Comparison of ENCODE assay signal across 10 cellular contexts in the genomic region with DNA sequence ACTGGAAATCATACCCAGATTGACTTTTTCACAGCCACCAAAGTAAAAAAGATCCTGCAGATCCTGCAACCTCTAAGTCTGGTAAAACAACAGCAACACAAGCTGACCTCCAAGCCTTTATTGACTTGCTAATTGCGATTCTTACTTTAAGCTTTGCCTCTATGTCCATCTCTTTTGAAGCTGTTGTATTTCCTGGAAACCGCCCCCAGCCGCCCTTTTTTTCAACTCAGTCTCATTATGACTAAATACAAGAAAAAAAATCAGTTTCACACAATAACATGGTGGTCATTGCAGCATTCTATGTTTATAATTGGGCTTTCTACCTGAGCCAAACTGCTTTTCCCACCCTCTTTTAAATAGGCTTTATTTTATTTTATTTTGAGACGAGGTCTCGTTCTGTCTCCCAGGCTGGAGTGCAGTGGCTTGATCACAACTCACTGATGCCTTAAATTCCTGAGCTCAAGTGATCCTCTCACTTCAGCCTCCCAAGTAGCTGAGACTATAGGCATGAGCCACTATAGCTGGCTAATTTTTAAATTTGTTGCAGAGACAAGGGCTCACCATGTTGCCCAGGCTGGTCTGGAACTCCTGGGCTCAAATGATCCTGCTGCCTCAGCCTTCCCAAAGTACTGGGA.
DNase-seq lines count a peak whose midpoint lies in the region; ATAC-seq and TF ChIP-seq lines count a peak whose summit lies in the region.
"Had no signal": no experiment of that assay in that cellular context is flagged by ENCODE, and none has a peak within 500 bp of the region (broad histone marks: within the 10 kb centered on the region; RNA-seq: fewer than 3 reads in every experiment).

No MANE protein-coding gene starts in this region.

- no peak overlapping the region for H3K4me3 Mint-ChIP-seq in activated CD4-positive, alpha-beta memory T cell treated with anti-CD3 and anti-CD28 coated beads for 36 hours

- peaks cover 9% of the 10 kb centered on the region for H3K27me3 Mint-ChIP-seq in activated CD4-positive, alpha-beta memory T cell treated with anti-CD3 and anti-CD28 coated beads for 36 hours

- POLR2A ChIA-PET in activated CD4-positive, alpha-beta memory T cell treated with anti-CD3 and anti-CD28 coated beads for 36 hours (lab: Charles Lee) = no interaction called here

- H3K4me1 ChIP-seq in adrenal gland (replicated peaks in 1 of 2) = peaks cover 0 to 6% of the 10 kb centered on the region in 2 donors

- TF ChIP-seq CTCF in GM10266 (IDR thresholded peaks at IDR 0.05; ENCODE audit: control insufficient read depth, insufficient read depth, low read depth, missing control alignments) = no peak
- no peak for TF ChIP-seq CTCF in adrenal gland (IDR thresholded peaks at IDR 0.05)

- H3K27ac ChIP-seq in adrenal gland = no peak overlapping the region

- no peak for TF ChIP-seq POLR2A in adrenal gland (IDR thresholded peaks at IDR 0.05)

- ATAC-seq in GM19438 (IDR thresholded peaks at IDR 0.05; ENCODE audit: low read depth, unreplicated experiment) (peak; percentile 82), HG02870 (IDR thresholded peaks at IDR 0.05; ENCODE audit: unreplicated experiment) (peak; percentile 90), GM19467 (IDR thresholded peaks at IDR 0.05; ENCODE audit: unreplicated experiment) (no peak)

- H3K4me1 Mint-ChIP-seq in activated CD4-positive, alpha-beta memory T cell treated with anti-CD3 and anti-CD28 coated beads for 36 hours (ENCODE audit: low read depth) = peaks cover 4% of the 10 kb centered on the region

- no peaks in the 10 kb centered on the region for H3K27me3 ChIP-seq in adrenal gland

- DNase-seq in GM10266 (ENCODE audit: extremely low spot score) (peak; percentile 17), HT-29 (ENCODE audit: low spot score) (no peak), DMS153 treated with DMSO at 0.1 percent for 48 hours (lab: John Stamatoyannopoulos, UW; ENCODE audit: unreplicated experiment) (no peak), adrenal gland (no peak)
- peak; percentile 40 for DNase-seq in activated CD4-positive, alpha-beta memory T cell treated with anti-CD3 and anti-CD28 coated beads for 36 hours
- DNase-seq: activated CD4-positive, alpha-beta T cell treated with anti-CD3 and anti-CD28 coated beads, Interleukin-2, amount 50 U/mL, for 4 hours; NCI-H1105 had no signal

- no peak overlapping the region for H3K4me3 ChIP-seq in adrenal gland

- H3K36me3 Mint-ChIP-seq in activated CD4-positive, alpha-beta memory T cell treated with anti-CD3 and anti-CD28 coated beads for 36 hours = no peaks in the 10 kb centered on the region

- no peaks in the 10 kb centered on the region for H3K36me3 ChIP-seq in adrenal gland (replicated peaks in 1 of 2)

- no peaks in the 10 kb centered on the region for H3K9me3 ChIP-seq in adrenal gland (replicated peaks in 1 of 3)

- WGBS in adrenal gland, 4 donors = 70 to 92% (median 80%) methylated on average over 5 of the region's 5 CpGs

- CTCF ChIA-PET in activated CD4-positive, alpha-beta memory T cell treated with anti-CD3 and anti-CD28 coated beads for 36 hours (lab: Charles Lee) = no interaction called here

- intact Hi-C loops in activated CD4-positive, alpha-beta memory T cell treated with anti-CD3 and anti-CD28 coated beads for 36 hours (cut with micrococcal nuclease) = no loop called here
- intact Hi-C loops in adrenal gland (cut with DNase I) = no loop called here

- H3K9me3 Mint-ChIP-seq in activated CD4-positive, alpha-beta memory T cell treated with anti-CD3 and anti-CD28 coated beads for 36 hours = no peaks in the 10 kb centered on the region

- no peak overlapping the region for H3K27ac Mint-ChIP-seq in activated CD4-positive, alpha-beta memory T cell treated with anti-CD3 and anti-CD28 coated beads for 36 hours

Comparison
In these comparisons a context has a peak if more than half of its experiments do, and no peak if none do; other contexts are left out.
1. DNase-seq: peak in GM10266 (single experiment) and activated CD4-positive, alpha-beta memory T cell treated with anti-CD3 and anti-CD28 coated beads for 36 hours (single experiment); none in HT-29 (single experiment), DMS153 treated with DMSO at 0.1 percent for 48 hours (single experiment) and adrenal gland (0 of 7).